ENCODE assay signal across 21 cellular contexts in genomic region chr1:230876660-230877059, GRCh38.
"Had no signal": no experiment of that assay in that cellular context is flagged by ENCODE, and none has a peak within 500 bp of the region (broad histone marks: within the 10 kb centered on the region; RNA-seq: fewer than 3 reads in every experiment).

No MANE protein-coding gene starts in this region.

- DNase-seq: caudate nucleus; cerebellar nuclear complex; cortex of kidney; effector memory CD8-positive, alpha-beta T cell; gastrocnemius medialis; left colon; mesendoderm; naive B cell; sigmoid colon; stimulated activated CD4-positive, alpha-beta T cell treated with anti-CD3 and anti-CD28 coated beads, Interleukin-2, amount 100 ng/mL, for 24 hours; stimulated activated CD4-positive, alpha-beta T cell treated with anti-CD3 and anti-CD28 coated beads, Interleukin-4, amount 100 ng/mL, for 4 hours; stimulated activated naive CD8-positive, alpha-beta T cell treated with anti-CD3 and anti-CD28 coated beads, Interleukin-15, Interleukin-2, amounts not matched to agents 100 U/mL and 50 U/mL, for 24 hours; testis; tibial artery had no signal

- H3K9me3 ChIP-seq: gastrocnemius medialis, sigmoid colon, testis, tibial artery had no signal

- ATAC-seq: effector memory CD8-positive, alpha-beta T cell; gastrocnemius medialis; left colon; stimulated activated memory B cell treated with anti-CD40 and anti-IgM and Interleukin-4, amounts not matched to agents 10 μg/mL and 1 μg/mL and 100 μg/mL, for 72 hours; stimulated activated naive CD8-positive, alpha-beta T cell treated with anti-CD3 and anti-CD28 coated beads, Interleukin-15, Interleukin-2, amounts not matched to agents 100 U/mL and 50 U/mL, for 24 hours had no signal

- H3K4me2 ChIP-seq: hepatocyte had no signal

- H3K4me1 Mint-ChIP-seq: stimulated activated memory B cell treated with anti-CD40 and anti-IgM and Interleukin-4, amounts not matched to agents 10 μg/mL and 1 μg/mL and 100 μg/mL, for 72 hours had no signal

- H2AFZ ChIP-seq: hepatocyte, parathyroid adenoma had no signal

- H3K27ac ChIP-seq: gastrocnemius medialis, hepatocyte, parathyroid adenoma, testis, tibial artery had no signal

- H3K4me3 Mint-ChIP-seq: effector memory CD8-positive, alpha-beta T cell; naive B cell; natural killer cell treated with Interleukin-12 subunit alpha and Interleukin-12 subunit beta and Interleukin-15 and Interleukin-18, amount 100 ng/mL, for 72 hours; neural crest cell; stimulated activated memory B cell treated with anti-CD40 and anti-IgM and Interleukin-4, amounts not matched to agents 10 μg/mL and 1 μg/mL and 100 μg/mL, for 72 hours; type B pancreatic cell had no signal

- H3K9ac ChIP-seq: parathyroid adenoma had no signal

- H3K4me3 ChIP-seq: gastrocnemius medialis, hepatocyte, sigmoid colon, testis, tibial artery had no signal

- H3K79me2 ChIP-seq: hepatocyte, parathyroid adenoma had no signal

- H3K36me3 ChIP-seq: gastrocnemius medialis, sigmoid colon, tibial artery had no signal

- H3K9me3 Mint-ChIP-seq: effector memory CD8-positive, alpha-beta T cell; naive B cell; natural killer cell treated with Interleukin-12 subunit alpha and Interleukin-12 subunit beta and Interleukin-15 and Interleukin-18, amount 100 ng/mL, for 72 hours; neural crest cell; stimulated activated memory B cell treated with anti-CD40 and anti-IgM and Interleukin-4, amounts not matched to agents 10 μg/mL and 1 μg/mL and 100 μg/mL, for 72 hours had no signal

- H3K4me1 ChIP-seq: parathyroid adenoma, testis had no signal

- H3K27me3 ChIP-seq: gastrocnemius medialis, hepatocyte, sigmoid colon, testis, tibial artery had no signal

- H3K36me3 Mint-ChIP-seq: natural killer cell treated with Interleukin-12 subunit alpha and Interleukin-12 subunit beta and Interleukin-15 and Interleukin-18, amount 100 ng/mL, for 72 hours; stimulated activated memory B cell treated with anti-CD40 and anti-IgM and Interleukin-4, amounts not matched to agents 10 μg/mL and 1 μg/mL and 100 μg/mL, for 72 hours; type B pancreatic cell had no signal

- H3K27ac Mint-ChIP-seq: effector memory CD8-positive, alpha-beta T cell; naive B cell; natural killer cell treated with Interleukin-12 subunit alpha and Interleukin-12 subunit beta and Interleukin-15 and Interleukin-18, amount 100 ng/mL, for 72 hours; progenitor cell of endocrine pancreas; stimulated activated memory B cell treated with anti-CD40 and anti-IgM and Interleukin-4, amounts not matched to agents 10 μg/mL and 1 μg/mL and 100 μg/mL, for 72 hours; type B pancreatic cell had no signal
